10 cellular contexts compared by ENCODE assay signal in genomic region chr3:64440498-64440897, GRCh38.
DNase-seq lines count a peak whose midpoint lies in the region; ATAC-seq, FAIRE-seq and TF ChIP-seq lines count a peak whose summit lies in the region.
"Had no signal": no experiment of that assay in that cellular context is flagged by ENCODE, and none has a peak within 500 bp of the region (broad histone marks: within the 10 kb centered on the region; RNA-seq: fewer than 3 reads in every experiment).

No MANE protein-coding gene starts in this region.

- no peak overlapping the region for H3K27ac ChIP-seq in small intestine (ENCODE audit: low read depth in 1 of 2, low read length in 1 of 2)
- H3K27ac ChIP-seq: coronary artery had no signal

- no peaks in the 10 kb centered on the region; the same call in 1 of the 2 replicates for H3K9me3 ChIP-seq in HAP-1
- H3K9me3 ChIP-seq in small intestine (ENCODE audit: control insufficient read depth, low read depth) = no peaks in the 10 kb centered on the region

- WGBS in small intestine, 3 donors = 51 to 67% (median 56%) methylated on average over 4 of the region's 4 CpGs

- no peaks in the 10 kb centered on the region for H3K36me3 ChIP-seq in HAP-1 (replicated peaks)
- H3K36me3 ChIP-seq in small intestine (ENCODE audit: control insufficient read depth in 2 of 2, insufficient read depth in 2 of 2, low read length in 2 of 2) = no peaks in the 10 kb centered on the region

- DNase-seq in HAP-1 (ENCODE audit: low spot score in 2 of 2) (peak; percentile 39 to 58), RCC 7860 (ENCODE audit: low spot score) (peak; percentile 68), fibroblast of the aortic adventitia (ENCODE audit: low read depth) (peak; percentile 92), small intestine (peak; percentile 12)
- DNase-seq in activated CD8-positive, alpha-beta memory T cell treated with anti-CD3 and anti-CD28 coated beads, Interleukin-2, amount 50 U/mL, for 4 hours = no peak
- DNase-seq: NCI-H187 had no signal

- in situ Hi-C loops in HAP-1 (cut with MboI; ENCODE audit: low sequenced_read_pairs) = no loop called here

- FAIRE-seq in RCC 7860 (lab: Jason Lieb, UNC) (peak; percentile 96), small intestine (lab: Jason Lieb, UNC) (no peak)
- FAIRE-seq: islet of Langerhans had no signal

- H3K27me3 ChIP-seq in HAP-1 (ENCODE audit: low read depth) (peaks cover 2% of the 10 kb centered on the region; the same call in 1 of the 2 replicates), small intestine (ENCODE audit: control insufficient read depth in 2 of 2, insufficient read depth in 2 of 2, low read length in 2 of 2) (peaks cover 0 to 2% of the 10 kb centered on the region in 2 donors)

- ATAC-seq in GM18870 (IDR thresholded peaks at IDR 0.05; ENCODE audit: unreplicated experiment) (no peak), HG02571 (IDR thresholded peaks at IDR 0.05; ENCODE audit: unreplicated experiment) (no peak)

- H3K4me3 ChIP-seq in HAP-1 = no peak overlapping the region
- H3K4me3 ChIP-seq in fibroblast of the aortic adventitia (ENCODE audit: low read depth, low read length) = no peak overlapping the region
- no peak overlapping the region for H3K4me3 ChIP-seq in small intestine (ENCODE audit: low read depth in 1 of 2, low read length in 2 of 2)
- H3K4me3 ChIP-seq: coronary artery had no signal

- H3K4me1 ChIP-seq in HAP-1 (0 out of 2 replicates have a peak, but pooled peaks cover 3% of the 10 kb centered on the region), small intestine (ENCODE audit: control insufficient read depth in 2 of 2, insufficient read depth in 1 of 2, low read depth in 1 of 2, low read length in 1 of 2) (peaks cover 0 to 4% of the 10 kb centered on the region in 2 donors)

- no peak for TF ChIP-seq CTCF in fibroblast of the aortic adventitia (IDR thresholded peaks at IDR 0.05; ENCODE audit: insufficient read depth, low read length)
